Comparison of ENCODE assay signal across 14 cellular contexts in genomic region chr1:113178106-113178505, GRCh38.
DNase-seq lines count a peak whose midpoint lies in the region; ATAC-seq and TF ChIP-seq lines count a peak whose summit lies in the region.
"Had no signal": no experiment of that assay in that cellular context is flagged by ENCODE, and none has a peak within 500 bp of the region (broad histone marks: within the 10 kb centered on the region; RNA-seq: fewer than 3 reads in every experiment).

No MANE protein-coding gene starts in this region.

- peak; percentile 71 for ATAC-seq in GM19455 (IDR thresholded peaks at IDR 0.05; ENCODE audit: unreplicated experiment)
- ATAC-seq in HG02870 (IDR thresholded peaks at IDR 0.05; ENCODE audit: unreplicated experiment) = peak; percentile 85
- ATAC-seq in HG03558 (IDR thresholded peaks at IDR 0.05; ENCODE audit: extremely low read depth, unreplicated experiment) = peak; percentile 83
- ATAC-seq: left cardiac atrium had no signal

- TF ChIP-seq CTCF in GM12865 (IDR thresholded peaks at IDR 0.05; ENCODE audit: insufficient read depth, low read depth, low read length, missing control alignments) = no peak

- DNase-seq in GM12865 (ENCODE audit: low read depth) (peak; percentile 79), pons (ENCODE audit: low spot score) (no peak), UCSD-AML1 (lab: John Stamatoyannopoulos, UW; ENCODE audit: unreplicated experiment) (no peak), dedifferentiated amniotic fluid mesenchymal stem cell (ENCODE audit: extremely low spot score) (no peak), T-helper 2 cell (no peak)
- DNase-seq: activated gamma-delta T cell treated with Interleukin-2 at 50 U/mL for 16 hours, left cardiac atrium, midbrain, NCI-H1694, SIG-M5 had no signal

- H3K4me3 ChIP-seq in GM12865 (ENCODE audit: low read depth, low read length) = no peak overlapping the region
- H3K4me3 ChIP-seq: ascending aorta had no signal
